In the genomic region with DNA sequence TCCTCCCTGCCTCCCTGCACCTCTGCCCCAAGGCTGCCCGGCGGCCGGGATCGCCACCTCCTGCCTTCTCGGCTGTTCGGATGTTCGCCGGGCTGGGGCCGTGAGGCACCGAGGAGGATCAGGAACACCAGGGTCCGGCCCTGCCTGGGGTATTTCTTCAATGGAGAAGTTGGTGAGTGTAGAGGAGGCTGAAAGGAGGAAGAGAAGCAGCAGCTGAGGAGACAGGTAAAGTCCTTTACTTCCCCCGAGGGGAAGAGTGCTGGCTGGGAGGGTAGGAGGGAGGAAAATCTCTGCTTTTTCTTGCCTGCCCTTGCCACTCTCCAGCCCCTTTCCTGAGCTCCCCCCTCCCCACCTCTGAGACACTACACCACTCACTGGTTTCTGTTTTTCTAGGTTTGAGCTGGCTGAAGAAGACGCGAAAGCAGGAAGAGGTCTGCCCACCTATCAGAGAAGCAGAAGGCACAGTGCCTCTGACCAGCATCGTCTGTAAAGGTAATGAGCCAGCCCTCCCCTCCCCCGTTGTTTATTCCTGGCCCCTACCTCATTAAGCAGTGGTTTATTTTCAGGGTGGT, we compare ENCODE assay signal across 1 cellular context.
TF ChIP-seq lines count a peak whose summit lies in the region.

No MANE protein-coding gene starts in this region.

TF ChIP-seq in SK-N-SH, 30 proteins besides CTCF, POLR2A, EP300 and RAD21:
- no peak for TF ChIP-seq YY1 (IDR thresholded peaks at IDR 0.05; ENCODE audit: low read depth)
- no peak for TF ChIP-seq EZH2phosphoT487 (IDR thresholded peaks at IDR 0.05; ENCODE audit: borderline replicate concordance, low read depth)
- TF ChIP-seq, protein P1, sequence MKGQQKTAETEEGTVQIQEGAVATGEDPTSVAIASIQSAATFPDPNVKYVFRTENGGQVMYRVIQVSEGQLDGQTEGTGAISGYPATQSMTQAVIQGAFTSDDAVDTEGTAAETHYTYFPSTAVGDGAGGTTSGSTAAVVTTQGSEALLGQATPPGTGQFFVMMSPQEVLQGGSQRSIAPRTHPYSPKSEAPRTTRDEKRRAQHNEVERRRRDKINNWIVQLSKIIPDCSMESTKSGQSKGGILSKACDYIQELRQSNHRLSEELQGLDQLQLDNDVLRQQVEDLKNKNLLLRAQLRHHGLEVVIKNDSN (IDR thresholded peaks at IDR 0.05; ENCODE audit: borderline replicate concordance, low read depth): no peak
- no peak for TF ChIP-seq RXRA (IDR thresholded peaks at IDR 0.05; ENCODE audit: borderline replicate concordance, low read depth)
- no peak for TF ChIP-seq POLR2AphosphoS5 (IDR thresholded peaks at IDR 0.05; ENCODE audit: low read depth, low read length)
- TF ChIP-seq JUND (IDR thresholded peaks at IDR 0.05): no peak
- TF ChIP-seq MEF2A (IDR thresholded peaks at IDR 0.05; ENCODE audit: borderline replicate concordance, low read depth): no peak
- TF ChIP-seq RCOR1 (IDR thresholded peaks at IDR 0.05; ENCODE audit: low read length): no peak
- TF ChIP-seq, protein P2, sequence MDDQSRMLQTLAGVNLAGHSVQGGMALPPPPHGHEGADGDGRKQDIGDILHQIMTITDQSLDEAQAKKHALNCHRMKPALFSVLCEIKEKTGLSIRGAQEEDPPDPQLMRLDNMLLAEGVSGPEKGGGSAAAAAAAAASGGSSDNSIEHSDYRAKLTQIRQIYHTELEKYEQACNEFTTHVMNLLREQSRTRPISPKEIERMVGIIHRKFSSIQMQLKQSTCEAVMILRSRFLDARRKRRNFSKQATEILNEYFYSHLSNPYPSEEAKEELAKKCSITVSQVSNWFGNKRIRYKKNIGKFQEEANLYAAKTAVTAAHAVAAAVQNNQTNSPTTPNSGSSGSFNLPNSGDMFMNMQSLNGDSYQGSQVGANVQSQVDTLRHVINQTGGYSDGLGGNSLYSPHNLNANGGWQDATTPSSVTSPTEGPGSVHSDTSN (IDR thresholded peaks at IDR 0.05): no peak
- TF ChIP-seq TEAD4 (IDR thresholded peaks at IDR 0.05; ENCODE audit: borderline replicate concordance, insufficient read depth): no peak
- TF ChIP-seq RFX5 (IDR thresholded peaks at IDR 0.05; ENCODE audit: low read length): no peak
